In genomic region chr5:168675883-168676408, GRCh38 we compare ENCODE assay signal across 8 cellular contexts.
"Had no signal": no experiment of that assay in that cellular context is flagged by ENCODE, and none has a peak within 500 bp of the region (broad histone marks: within the 10 kb centered on the region; RNA-seq: fewer than 3 reads in every experiment).

No MANE protein-coding gene starts in this region.

- FAIRE-seq: G401.6, GM12878, GM12891, GM12892, GM18507, GM19239 had no signal

- ATAC-seq: GM12878 had no signal

- DNase-seq: GDM1, GF-D8 had no signal

- H3K4me3 ChIP-seq: GM12878 had no signal
